Comparison of ENCODE assay signal across 10 cellular contexts in genomic region chr4:83618431-83618830, GRCh38.
A peak's percentile ranks its signal among the peaks of the same experiment; 100 is the strongest.
DNase-seq lines count a peak whose midpoint lies in the region; ATAC-seq and TF ChIP-seq lines count a peak whose summit lies in the region.
"Had no signal": no experiment of that assay in that cellular context is flagged by ENCODE, and none has a peak within 500 bp of the region (broad histone marks: within the 10 kb centered on the region; RNA-seq: fewer than 3 reads in every experiment).

No MANE protein-coding gene starts in this region.

- H3K27ac ChIP-seq in IMR-90 (ENCODE audit: insufficient read depth, low read length) (peak overlapping the region; percentile 26; the same call in 1 of the 2 replicates), colonic mucosa (peak overlapping the region; percentile 42), upper lobe of right lung (peak overlapping the region; percentile 42), H9 (ENCODE audit: insufficient read length, low read depth, low read length) (no peak overlapping the region)

- no peaks in the 10 kb centered on the region for H3K27me3 ChIP-seq in IMR-90 (ENCODE audit: control insufficient read depth, insufficient read depth, low read length)
- no peaks in the 10 kb centered on the region for H3K27me3 ChIP-seq in colonic mucosa
- H3K27me3 ChIP-seq in kidney epithelial cell (ENCODE audit: control insufficient read depth, insufficient read depth, low read length), result no peaks in the 10 kb centered on the region
- no peaks in the 10 kb centered on the region for H3K27me3 ChIP-seq in upper lobe of right lung
- no peaks in the 10 kb centered on the region for H3K27me3 ChIP-seq in H9 (ENCODE audit: insufficient read depth, low read length)

- H4K8ac ChIP-seq in IMR-90 (ENCODE audit: low read depth in 2 of 2, low read length in 2 of 2) (peak overlapping the region in 1 of 2 experiments; percentile 75; a peak in 2 of 4 replicates), H9 (replicated peaks; ENCODE audit: insufficient read length, low read depth, low read length) (no peak overlapping the region)

- TF ChIP-seq RAD21 in IMR-90 (IDR thresholded peaks at IDR 0.05; ENCODE audit: low read length), result no peak

- peaks cover 35 to 37% of the 10 kb centered on the region in 2 experiments for H3K9me3 Mint-ChIP-seq in H9

- H3K23me2 ChIP-seq in H9 (ENCODE audit: insufficient read length, low read depth, low read length, poor library complexity, severe bottlenecking), result no peaks in the 10 kb centered on the region

- BruUV-seq in IMR-90 (replicated peaks; lab: Mats Ljungman, UMichigan), result no TSS peak

- POLR2A ChIA-PET in IMR-90 (lab: Charles Lee; ENCODE audit: unreplicated experiment), result no interaction called here

- ATAC-seq in IMR-90 (ENCODE audit: low read depth) (peak; percentile 84), upper lobe of right lung (peak; percentile 91), HG03108 (IDR thresholded peaks at IDR 0.05; ENCODE audit: unreplicated experiment) (no peak)

- H3K4me2 ChIP-seq in IMR-90 (ENCODE audit: low read depth, low read length) (peak overlapping the region; percentile 31; the same call in 1 of the 2 replicates), H9 (ENCODE audit: insufficient read depth, insufficient read length, low read length) (no peak overlapping the region)

- H3K4me3 ChIP-seq in IMR-90 (ENCODE audit: insufficient read depth, low read depth, low read length), result no peak overlapping the region
- no peak overlapping the region for H3K4me3 ChIP-seq in colonic mucosa
- H3K4me3 ChIP-seq in kidney epithelial cell (ENCODE audit: low read depth, low read length), result no peak overlapping the region
- H3K4me3 ChIP-seq in upper lobe of right lung, result no peak overlapping the region

- no peak overlapping the region for H2BK12ac ChIP-seq in H9 (ENCODE audit: insufficient read length, low read depth, low read length)

- H3K14ac ChIP-seq in IMR-90 (replicated peaks; ENCODE audit: low read depth, low read length), result peak overlapping the region; percentile 57
- H3K14ac ChIP-seq in H9 (ENCODE audit: insufficient read depth, low read length), result no peak overlapping the region

- H2BK20ac ChIP-seq in IMR-90 (ENCODE audit: low read depth, low read length), result peak overlapping the region; percentile 91
- H2BK20ac ChIP-seq in H9 (ENCODE audit: low read depth, low read length, poor library complexity, severe bottlenecking), result no peak overlapping the region

- no peaks in the 10 kb centered on the region for H4K20me1 ChIP-seq in IMR-90 (ENCODE audit: insufficient read depth, low read length)
- no peaks in the 10 kb centered on the region for H4K20me1 ChIP-seq in H9 (ENCODE audit: control insufficient read depth, insufficient read depth, insufficient read length)

- no peak overlapping the region for H2AK9ac ChIP-seq in IMR-90 (replicated peaks; ENCODE audit: low read depth, low read length, poor library complexity)

- peaks cover 14 to 22% (median 22%) of the 10 kb centered on the region in 3 experiments for H3K36me3 Mint-ChIP-seq in H9 (ENCODE audit: insufficient read depth in 1 of 3, low read depth in 3 of 3)

- H3K23ac ChIP-seq in IMR-90 (ENCODE audit: low read depth, low read length) (peak overlapping the region; percentile 57; the same call in 1 of the 2 replicates), H9 (ENCODE audit: insufficient read length, low read depth, low read length) (no peak overlapping the region)

- 0% methylated on average over 1 of the region's 4 CpGs; no CpG with 5 or more reads in 1 of the 2 experiments for WGBS in IMR-90 (ENCODE audit: extremely low coverage in 2 of 2, insufficient read length in 1 of 2), 2 experiments
- WGBS in H9 (ENCODE audit: extremely low coverage, insufficient read length, low lambda C conversion rate), result no CpG with 5 or more reads among the region's 4 CpGs

- 0 out of 2 replicates have a peak, but pooled peaks cover 3% of the 10 kb centered on the region for H3K9me1 ChIP-seq in IMR-90 (ENCODE audit: insufficient read depth, low read length)

- dilution Hi-C loops in IMR-90 (cut with HindIII; ENCODE audit: low sequenced_read_pairs, unreplicated experiment), result no loop called here

- no peaks in the 10 kb centered on the region for H3K36me3 ChIP-seq in IMR-90 (ENCODE audit: control insufficient read depth, insufficient read depth, low read length)
- H3K36me3 ChIP-seq in colonic mucosa, result no peaks in the 10 kb centered on the region
- no peaks in the 10 kb centered on the region for H3K36me3 ChIP-seq in kidney epithelial cell (ENCODE audit: control insufficient read depth, insufficient read depth, low read length)
- no peaks in the 10 kb centered on the region for H3K36me3 ChIP-seq in upper lobe of right lung

- H3K18ac ChIP-seq in IMR-90 (ENCODE audit: low read depth, low read length) (peak overlapping the region; percentile 36; the same call in 1 of the 2 replicates), H9 (ENCODE audit: insufficient read length, low read depth, low read length) (no peak overlapping the region)

- H2BK15ac ChIP-seq in IMR-90 (ENCODE audit: low read depth, low read length) (peak overlapping the region; percentile 86; the same call in 2 of the 3 replicates), H9 (ENCODE audit: low read depth, low read length) (no peak overlapping the region)

- H4K91ac ChIP-seq in IMR-90 (ENCODE audit: insufficient read depth, low read depth, low read length), result peak overlapping the region; percentile 75; the same call in 1 of the 2 replicates
- no peak overlapping the region for H4K91ac ChIP-seq in H9 (ENCODE audit: insufficient read length, low read depth, low read length)

- intact Hi-C loops in IMR-90 (cut with micrococcal nuclease) (loop anchor here (5.0 kb wide), 1 partner anchor 66 kb away; no protein-coding TSS in a partner anchor), colonic mucosa (cut with DNase I) (no loop called here), upper lobe of right lung (cut with DNase I) (no loop called here)

- peaks cover 21 to 23% of the 10 kb centered on the region in 2 experiments for H3K4me1 Mint-ChIP-seq in H9

- H3K4ac ChIP-seq in IMR-90 (ENCODE audit: low read depth, low read length), result peak overlapping the region; percentile 86; the same call in 1 of the 2 replicates
- no peak overlapping the region for H3K4ac ChIP-seq in H9 (ENCODE audit: low read depth, low read length)

- CTCF ChIA-PET in IMR-90 (lab: Yijun Ruan, JAX), result interaction anchor here (0.6 to 1.7 kb wide), 3 partner anchors 27 to 1156 kb away, joined by 3 to 4 read pairs (median 3); no protein-coding TSS in a partner anchor

- no peaks in the 10 kb centered on the region for H3K79me2 ChIP-seq in H9 (ENCODE audit: insufficient read depth, low read length)

- DNase-seq in IMR-90 (peak; percentile 85), colonic mucosa (peak; percentile 65), kidney epithelial cell (ENCODE audit: low read depth) (peak; percentile 75), upper lobe of right lung (no peak), ureter (ENCODE audit: low spot score) (no peak), H9 (no peak)
- DNase-seq: activated CD4-positive, alpha-beta T cell treated with anti-CD3 and anti-CD28 coated beads for 48 hours; cortex of kidney; NCI-H345 had no signal

- peak overlapping the region; percentile 87 for H2BK120ac ChIP-seq in IMR-90 (ENCODE audit: low read depth, low read length)
- no peak overlapping the region for H2BK120ac ChIP-seq in H9 (ENCODE audit: low read depth, low read length, poor library complexity, severe bottlenecking)

- TF ChIP-seq POLR2A in IMR-90 (IDR thresholded peaks at IDR 0.05; ENCODE audit: low read depth, low read length), result no peak

- H4K5ac ChIP-seq in IMR-90 (ENCODE audit: low read depth, low read length), result peak overlapping the region; percentile 46; the same call in 1 of the 2 replicates
- H4K5ac ChIP-seq in H9 (ENCODE audit: insufficient read length, low read depth, low read length), result no peak overlapping the region

- peaks cover 4% of the 10 kb centered on the region for H3K4me1 ChIP-seq in IMR-90 (ENCODE audit: control insufficient read depth, insufficient read depth, low read length)
- peaks cover 6% of the 10 kb centered on the region for H3K4me1 ChIP-seq in colonic mucosa
- peaks cover 12% of the 10 kb centered on the region for H3K4me1 ChIP-seq in upper lobe of right lung
- peaks cover 6% of the 10 kb centered on the region; the same call in 1 of the 2 replicates for H3K4me1 ChIP-seq in H9 (ENCODE audit: insufficient read depth, low read length)

- peak overlapping the region in 1 of 3 experiments; percentile 5; a peak in 1 of 7 replicates for H3K27ac Mint-ChIP-seq in H9

- no peak overlapping the region for H3K4me3 Mint-ChIP-seq in H9

- H3K9ac ChIP-seq in IMR-90 (ENCODE audit: low read depth, low read length) (no peak overlapping the region; the same call in 1 of the 2 replicates), colonic mucosa (ENCODE audit: low read depth in 2 of 2, low read length in 2 of 2) (no peak overlapping the region), H9 (ENCODE audit: extremely low read depth, insufficient read length, low read length) (no peak overlapping the region)

- H3K27me3 Mint-ChIP-seq in H9 (ENCODE audit: low read depth), result no peaks in the 10 kb centered on the region; the same call in 1 of the 2 replicates

- in situ Hi-C loops in IMR-90 (cut with MboI; ENCODE audit: low sequenced_read_pairs), result no loop called here

- H2BK5ac ChIP-seq in IMR-90 (ENCODE audit: low read depth, low read length, poor library complexity, severe bottlenecking) (peak overlapping the region; percentile 90), H9 (ENCODE audit: insufficient read length, low read length) (no peak overlapping the region)

- H2AK5ac ChIP-seq in IMR-90 (ENCODE audit: low read depth, low read length) (0 out of 2 replicates have a peak overlapping the region, but pooled peaks have one; percentile 33), H9 (ENCODE audit: insufficient read length, low read length) (no peak overlapping the region)

- H3T11ph ChIP-seq in H9 (ENCODE audit: low read length), result no peak overlapping the region

- peaks cover 16% of the 10 kb centered on the region for H3K9me3 ChIP-seq in IMR-90 (ENCODE audit: control insufficient read depth, insufficient read depth, low read length)
- H3K9me3 ChIP-seq in colonic mucosa, result no peaks in the 10 kb centered on the region
- H3K9me3 ChIP-seq in upper lobe of right lung, result peaks cover 10% of the 10 kb centered on the region
- no peaks in the 10 kb centered on the region for H3K9me3 ChIP-seq in H9 (ENCODE audit: control insufficient read depth, low read depth, low read length)

- H2AFZ ChIP-seq in IMR-90 (replicated peaks; ENCODE audit: low read length, poor library complexity) (peak overlapping the region; percentile 54), H9 (ENCODE audit: low read length) (no peak overlapping the region)

- H3K79me1 ChIP-seq in IMR-90 (ENCODE audit: low read depth in 1 of 2, low read length in 2 of 2) (no peaks in the 10 kb centered on the region), H9 (ENCODE audit: insufficient read depth, low read depth, low read length, poor library complexity, severe bottlenecking) (no peaks in the 10 kb centered on the region)

- H3K56ac ChIP-seq in IMR-90 (ENCODE audit: extremely low read depth, insufficient read depth, low read length), result peak overlapping the region; percentile 71
- H3K56ac ChIP-seq in H9 (ENCODE audit: insufficient read length, low read depth, low read length), result no peak overlapping the region

- TF ChIP-seq CTCF in IMR-90 (conservative IDR thresholded peaks at IDR 0.05; ENCODE audit: low read depth, low read length) (no peak), colonic mucosa (IDR thresholded peaks at IDR 0.05) (no peak), kidney epithelial cell (IDR thresholded peaks at IDR 0.05; ENCODE audit: insufficient read depth, low read length, poor library complexity, severe bottlenecking) (no peak), upper lobe of right lung (IDR thresholded peaks at IDR 0.05) (no peak), H9 (conservative IDR thresholded peaks at IDR 0.05) (no peak)

Comparison
In these comparisons a context has a peak if more than half of its experiments do, and no peak if none do; other contexts are left out.
1. DNase-seq: peak in IMR-90 (single experiment), colonic mucosa (single experiment) and kidney epithelial cell (single experiment); none in upper lobe of right lung (single experiment), ureter (single experiment) and H9 (single experiment).